Comparison of ENCODE assay signal across 31 cellular contexts in the genomic region with DNA sequence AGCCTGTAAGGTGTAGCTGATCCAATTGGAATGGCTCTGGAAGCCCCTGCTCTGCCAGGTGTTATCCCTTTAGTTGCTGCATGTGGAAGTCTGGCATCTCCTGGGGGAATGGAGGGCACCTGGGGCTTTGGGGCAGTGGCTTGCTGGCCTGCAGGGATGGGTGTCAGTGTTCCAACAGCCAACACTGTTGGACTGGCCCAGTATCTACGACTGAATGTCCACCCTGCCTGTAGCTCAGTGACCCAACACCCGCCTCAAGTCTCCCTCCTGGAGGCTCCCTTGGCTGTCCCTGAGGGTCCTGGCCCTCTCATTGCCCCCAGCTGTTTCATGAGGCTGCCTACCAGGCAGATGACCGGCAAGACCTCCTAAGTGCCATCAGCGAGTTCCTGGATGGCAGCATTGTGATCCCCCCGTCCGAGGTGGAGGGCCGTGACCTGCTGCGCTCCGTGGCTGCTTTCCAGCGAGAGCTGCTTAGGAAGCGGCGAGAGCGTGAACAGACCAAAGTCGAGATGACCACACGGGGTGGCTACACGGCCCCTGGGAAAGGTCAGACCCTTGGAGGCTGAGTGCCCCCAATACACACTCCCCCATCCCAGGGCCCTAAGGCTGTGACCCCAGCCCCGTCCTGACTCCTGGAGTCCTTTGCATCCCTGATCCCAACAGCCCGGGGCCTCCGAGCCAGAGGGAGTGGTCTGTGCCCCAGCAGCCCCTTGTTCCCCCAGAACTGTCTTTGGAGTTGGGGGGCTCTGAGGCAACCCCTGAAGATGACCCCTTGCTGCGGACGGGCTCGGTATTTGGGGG. TPM values are rescaled to one million over a fixed set of nuclear protein-coding genes. Genes with fewer than 3 reads are reported as not detected.
DNase-seq lines count a peak whose midpoint lies in the region; ATAC-seq and TF ChIP-seq lines count a peak whose summit lies in the region.
"Had no signal": no experiment of that assay in that cellular context is flagged by ENCODE, and none has a peak within 500 bp of the region (broad histone marks: within the 10 kb centered on the region; RNA-seq: fewer than 3 reads in every experiment).

No MANE protein-coding gene starts in this region.

- no peak overlapping the region for H3K4me2 ChIP-seq in H9 (ENCODE audit: insufficient read depth, insufficient read length, low read length)
- H3K4me2 ChIP-seq: KMS-11 had no signal

- H2BK5ac ChIP-seq in H9 (ENCODE audit: insufficient read length, low read length), result no peak overlapping the region

- H4K20me1 ChIP-seq in H9 (ENCODE audit: control insufficient read depth, insufficient read depth, insufficient read length), result no peaks in the 10 kb centered on the region

- H3K23ac ChIP-seq in H9 (ENCODE audit: insufficient read length, low read depth, low read length), result no peak overlapping the region

- CTCF ChIA-PET in GM10248 (lab: Yijun Ruan, JAX), result interaction anchor here (0.9 to 1.3 kb wide), 3 partner anchors 7 to 105 kb away, joined by 3 to 5 read pairs (median 4); no protein-coding TSS in a partner anchor

- no peaks in the 10 kb centered on the region for H3K9me3 ChIP-seq in H9 (ENCODE audit: control insufficient read depth, low read depth, low read length)
- H3K9me3 ChIP-seq: adrenal gland, MG63, tibial nerve had no signal

- no peak overlapping the region for H4K5ac ChIP-seq in H9 (ENCODE audit: insufficient read length, low read depth, low read length)

- no peak overlapping the region for H2AK5ac ChIP-seq in H9 (ENCODE audit: insufficient read length, low read length)

- no peaks in the 10 kb centered on the region; a peak in 1 of 5 replicates for H3K9me3 Mint-ChIP-seq in H9
- H3K9me3 Mint-ChIP-seq: CD8-positive, alpha-beta memory T cell; central memory CD8-positive, alpha-beta T cell; nephron had no signal

- H2BK20ac ChIP-seq in H9 (ENCODE audit: low read depth, low read length, poor library complexity, severe bottlenecking), result no peak overlapping the region

- H3K56ac ChIP-seq in H9 (ENCODE audit: insufficient read length, low read depth, low read length), result no peak overlapping the region

- H3K27me3 Mint-ChIP-seq in H9 (ENCODE audit: low read depth), result no peaks in the 10 kb centered on the region

- H3K23me2 ChIP-seq in H9 (ENCODE audit: insufficient read length, low read depth, low read length, poor library complexity, severe bottlenecking), result no peaks in the 10 kb centered on the region

- H3K27me3 ChIP-seq in H9 (ENCODE audit: insufficient read depth, low read length), result no peaks in the 10 kb centered on the region
- H3K27me3 ChIP-seq: adrenal gland, MG63, tibial nerve had no signal

- H3K4ac ChIP-seq in H9 (ENCODE audit: low read depth, low read length), result no peak overlapping the region

- H3K4me1 Mint-ChIP-seq in H9, result peaks cover 0 to 4% of the 10 kb centered on the region in 2 experiments; a peak in 1 of 4 replicates
- H3K4me1 Mint-ChIP-seq: nephron, T-helper 17 cell had no signal

- no peak overlapping the region for H3K9ac ChIP-seq in H9 (ENCODE audit: extremely low read depth, insufficient read length, low read length)
- H3K9ac ChIP-seq: KMS-11 had no signal

- no peak overlapping the region for H2AFZ ChIP-seq in H9 (ENCODE audit: low read length)

- no CpG with 5 or more reads among the region's 22 CpGs for WGBS in H9 (ENCODE audit: extremely low coverage, insufficient read length, low lambda C conversion rate)

- no peaks in the 10 kb centered on the region for H3K79me1 ChIP-seq in H9 (ENCODE audit: insufficient read depth, low read depth, low read length, poor library complexity, severe bottlenecking)

- no peaks in the 10 kb centered on the region for H3K4me1 ChIP-seq in H9 (ENCODE audit: insufficient read depth, low read length)
- H3K4me1 ChIP-seq: tibial nerve had no signal

- intact Hi-C loops in left ventricle myocardium superior (cut with micrococcal nuclease) (no loop called here), sciatic nerve (cut with DNase I) (no loop called here)

- no peak for TF ChIP-seq CTCF in GM10248 (IDR thresholded peaks at IDR 0.05; ENCODE audit: control extremely low read depth, extremely low read depth, low read depth, missing control alignments)
- no peak for TF ChIP-seq CTCF in H9 (conservative IDR thresholded peaks at IDR 0.05)

- no peak overlapping the region for H3K27ac ChIP-seq in H9 (ENCODE audit: insufficient read length, low read depth, low read length)
- H3K27ac ChIP-seq: adrenal gland, HL-60, KMS-11, SK-N-MC, tibial nerve had no signal

- H3K27ac Mint-ChIP-seq in H9, result peak overlapping the region in 1 of 3 experiments; percentile 75; a peak in 2 of 7 replicates
- H3K27ac Mint-ChIP-seq: nephron, T-helper 17 cell had no signal

- peak; percentile 15 for DNase-seq in GM10248 (ENCODE audit: extremely low spot score)
- peak; percentile 19 for DNase-seq in H9
- DNase-seq in left ventricle myocardium superior, result peak; percentile 32
- DNase-seq in sciatic nerve (ENCODE audit: low spot score), result peak; percentile 54
- DNase-seq in stimulated activated naive CD4-positive, alpha-beta T cell (lab: John Stamatoyannopoulos, UW), result no peak
- no peak for DNase-seq in cortex of kidney (lab: John Stamatoyannopoulos, UW)
- DNase-seq: activated CD4-positive, CD25-positive, alpha-beta regulatory T cell; activated naive CD4-positive, alpha-beta T cell treated with Interleukin-2 at 50 U/mL for 16 hours; CD8-positive, alpha-beta memory T cell; dermis blood vessel endothelial cell; DMS153; foreskin melanocyte; GOT3; hippocampal formation; MG63; NCI-H1105 treated with DMSO at 0.1 percent for 48 hours; NCI-H2029; NCI-H526; NK-92 treated with Interleukin-12 subunit alpha and Interleukin-12 subunit beta, amount 100 ng/mL, for 24 hours; stimulated activated CD4-positive, alpha-beta T cell treated with anti-CD3 and anti-CD28 coated beads, Interleukin-12 subunit alpha, Interleukin-12 subunit beta, amount 100 ng/mL, for 4 hours; stimulated activated CD4-positive, alpha-beta T cell treated with anti-CD3 and anti-CD28 coated beads, Interleukin-2, amount 100 ng/mL, for 48 hours; T-helper 17 cell had no signal

- no peak overlapping the region for H4K91ac ChIP-seq in H9 (ENCODE audit: insufficient read length, low read depth, low read length)

- no peaks in the 10 kb centered on the region for H3K79me2 ChIP-seq in H9 (ENCODE audit: insufficient read depth, low read length)

- no peak overlapping the region for H3K4me3 Mint-ChIP-seq in H9
- H3K4me3 Mint-ChIP-seq: CD8-positive, alpha-beta memory T cell; central memory CD8-positive, alpha-beta T cell; nephron; T-helper 17 cell had no signal

- no peak overlapping the region for H2BK12ac ChIP-seq in H9 (ENCODE audit: insufficient read length, low read depth, low read length)

- H3K14ac ChIP-seq in H9 (ENCODE audit: insufficient read depth, low read length), result no peak overlapping the region

- no peak overlapping the region for H3K18ac ChIP-seq in H9 (ENCODE audit: insufficient read length, low read depth, low read length)

- no peak overlapping the region for H3T11ph ChIP-seq in H9 (ENCODE audit: low read length)

- POLR2A ChIA-PET in GM10248 (lab: Yijun Ruan, JAX), result no interaction called here

- no peak overlapping the region for H2BK15ac ChIP-seq in H9 (ENCODE audit: low read depth, low read length)

- peaks cover 0 to 21% (median 10%) of the 10 kb centered on the region in 3 experiments; a peak in 5 of 7 replicates for H3K36me3 Mint-ChIP-seq in H9 (ENCODE audit: insufficient read depth in 1 of 3, low read depth in 3 of 3)
- H3K36me3 Mint-ChIP-seq: CD8-positive, alpha-beta memory T cell had no signal

- H2BK120ac ChIP-seq in H9 (ENCODE audit: low read depth, low read length, poor library complexity, severe bottlenecking), result no peak overlapping the region

- no peak overlapping the region for H4K8ac ChIP-seq in H9 (replicated peaks; ENCODE audit: insufficient read length, low read depth, low read length)

- ATAC-seq in left ventricle myocardium superior (no peak), sciatic nerve (no peak), GM18907 (IDR thresholded peaks at IDR 0.05; ENCODE audit: unreplicated experiment) (no peak), GM18517 (IDR thresholded peaks at IDR 0.05; ENCODE audit: unreplicated experiment) (no peak)
- ATAC-seq: T-helper 17 cell had no signal

RNA-seq across cellular contexts. Expression of gene SLC4A3, which starts 7.7 kb away (rescaled TPM):
- total RNA-seq in H9 (2021) (10.7 and 11.1 TPM in 2 replicates), left ventricle myocardium superior (456 TPM), sciatic nerve (6.7 TPM)

RNA-seq across cellular contexts. Expression of gene STK11IP, which starts 37.5 kb away (rescaled TPM):
- total RNA-seq in H9 (2021) (28.1 and 31.1 TPM in 2 replicates), left ventricle myocardium superior (14.0 TPM), sciatic nerve (58.5 TPM)

Comparison
In these comparisons a context has a peak if more than half of its experiments do, and no peak if none do; other contexts are left out.
1. DNase-seq: peak in GM10248 (single experiment), H9 (single experiment), left ventricle myocardium superior (single experiment) and sciatic nerve (single experiment); none in stimulated activated naive CD4-positive, alpha-beta T cell (0 of 6) and cortex of kidney (single experiment).
2. RNA of gene SLC4A3, which starts 7.7 kb away (total RNA-seq): 456 TPM in left ventricle myocardium superior (single experiment); 10.7 to 11.1 TPM in H9 and 6.7 TPM in sciatic nerve (single experiment); every median in the first group is over 10 times any median in the second.